In the genomic region with DNA sequence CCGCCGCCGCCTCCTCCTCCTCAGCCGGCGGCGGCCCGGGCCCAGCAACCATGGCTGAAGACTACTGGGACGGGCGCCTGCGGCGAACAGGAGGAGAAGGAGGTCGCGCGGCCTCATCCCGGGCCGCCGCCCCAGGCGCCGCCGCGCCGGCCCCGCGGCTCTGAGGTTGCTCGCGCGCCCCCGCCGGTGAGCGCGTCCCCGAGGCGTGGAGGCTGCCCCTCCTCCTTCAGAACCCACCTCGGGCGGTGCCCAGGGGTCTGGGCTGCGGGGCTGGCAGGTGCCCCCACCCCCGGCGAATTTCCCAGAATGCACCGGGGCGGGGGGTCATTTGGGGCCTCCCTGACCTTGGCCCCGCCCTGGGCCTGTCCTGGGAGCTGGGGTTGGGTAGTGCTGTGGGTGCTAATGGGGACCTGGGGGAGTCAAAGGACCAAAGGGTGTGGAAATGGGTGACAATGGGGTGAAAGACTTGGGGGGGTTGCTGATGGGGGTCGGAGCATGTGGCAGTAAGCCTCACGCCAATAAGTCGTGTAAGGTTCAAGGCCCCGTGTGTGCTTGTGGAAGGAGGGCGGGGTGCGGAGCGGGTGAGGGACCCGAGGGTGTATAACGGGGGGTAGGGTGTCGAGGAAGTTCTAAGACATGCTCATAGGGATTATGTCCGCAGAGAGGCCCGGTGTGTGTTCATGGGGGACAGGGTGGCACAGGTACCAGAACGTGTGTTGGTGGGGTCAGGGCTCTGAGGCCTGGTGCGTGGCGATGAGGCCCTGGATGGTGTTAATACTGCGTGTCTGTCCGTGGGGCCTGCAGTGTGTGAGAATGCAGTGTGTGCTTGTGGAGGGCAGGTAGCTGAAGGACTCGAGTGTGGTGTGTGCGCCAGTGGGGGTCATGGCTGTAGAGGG, we compare ENCODE assay signal across 8 cellular contexts. TPM values are rescaled to one million over a fixed set of nuclear protein-coding genes. Genes with fewer than 3 reads are reported as not detected.
DNase-seq lines count a peak whose midpoint lies in the region; ATAC-seq and TF ChIP-seq lines count a peak whose summit lies in the region.

No MANE protein-coding gene starts in this region.

- intact Hi-C loops in activated CD4-positive, alpha-beta T cell treated with anti-CD3 and anti-CD28 coated beads for 36 hours (cut with DNase I, micrococcal nuclease), result loop anchor here (1.0 to 5.0 kb wide), 9 partner anchors 14 to 433 kb away; a partner anchor contains a TSS
- intact Hi-C loops in dorsolateral prefrontal cortex (cut with DNase I), result loop anchor here (2.0 to 5.0 kb wide), 2 partner anchors 14 to 143 kb away; a partner anchor contains a TSS

- H2AFZ ChIP-seq in mesenchymal stem cell (ENCODE audit: low read depth, low read length), result no peak overlapping the region

- peaks cover 6% of the 10 kb centered on the region for H3K79me1 ChIP-seq in mesenchymal stem cell (replicated peaks; ENCODE audit: low read length, poor library complexity, severe bottlenecking)

- H3K27me3 ChIP-seq in BE2C (no peaks in the 10 kb centered on the region), dorsolateral prefrontal cortex (peaks cover 0 to 4% (median 0%) of the 10 kb centered on the region in 45 donors), mesenchymal stem cell (ENCODE audit: control insufficient read depth in 1 of 2, insufficient read depth in 1 of 2, low read length in 2 of 2) (no peaks in the 10 kb centered on the region)

- 5% methylated on average over 31 of the region's 60 CpGs for WGBS in mesenchymal stem cell

- peaks cover 35% of the 10 kb centered on the region for H3K4me1 Mint-ChIP-seq in activated CD4-positive, alpha-beta T cell treated with anti-CD3 and anti-CD28 coated beads for 36 hours
- peaks cover 50% of the 10 kb centered on the region for H3K4me1 Mint-ChIP-seq in stimulated activated memory B cell treated with anti-CD40 and anti-IgM and Interleukin-4, amounts not matched to agents 10 μg/mL and 1 μg/mL and 100 μg/mL, for 72 hours

- peak overlapping the region; percentile 96 for H2BK5ac ChIP-seq in mesenchymal stem cell (ENCODE audit: low read depth, low read length, poor library complexity, severe bottlenecking)

- H3K4ac ChIP-seq in mesenchymal stem cell (ENCODE audit: low read depth in 1 of 2, low read length in 2 of 2), result peak overlapping the region; percentile 83 to 95

- H3K4me3 Mint-ChIP-seq in activated CD4-positive, alpha-beta T cell treated with anti-CD3 and anti-CD28 coated beads for 36 hours, result peak overlapping the region; percentile 92
- H3K4me3 Mint-ChIP-seq in stimulated activated memory B cell treated with anti-CD40 and anti-IgM and Interleukin-4, amounts not matched to agents 10 μg/mL and 1 μg/mL and 100 μg/mL, for 72 hours, result peak overlapping the region; percentile 98

- H3K9me3 Mint-ChIP-seq in activated CD4-positive, alpha-beta T cell treated with anti-CD3 and anti-CD28 coated beads for 36 hours (ENCODE audit: low read depth), result no peaks in the 10 kb centered on the region
- no peaks in the 10 kb centered on the region for H3K9me3 Mint-ChIP-seq in stimulated activated memory B cell treated with anti-CD40 and anti-IgM and Interleukin-4, amounts not matched to agents 10 μg/mL and 1 μg/mL and 100 μg/mL, for 72 hours

- peak overlapping the region; percentile 95 for H3K9ac ChIP-seq in mesenchymal stem cell (ENCODE audit: low read length)

- no peak overlapping the region for H2BK15ac ChIP-seq in mesenchymal stem cell (ENCODE audit: low read depth, poor library complexity, severe bottlenecking)

- H3K27ac ChIP-seq in dorsolateral prefrontal cortex (peak overlapping the region; percentile 41 to 99 (median 96)), mesenchymal stem cell (ENCODE audit: low read length, poor library complexity, severe bottlenecking) (no peak overlapping the region)

- H2BK120ac ChIP-seq in mesenchymal stem cell (ENCODE audit: low read depth, low read length), result peak overlapping the region; percentile 91

- H3K36me3 ChIP-seq in BE2C, result peaks cover 24% of the 10 kb centered on the region
- H3K36me3 ChIP-seq in mesenchymal stem cell (ENCODE audit: control insufficient read depth in 1 of 2, insufficient read depth in 2 of 2, low read depth in 1 of 2, low read length in 2 of 2), result peaks cover 38 to 44% of the 10 kb centered on the region in 2 experiments

- peaks cover 54% of the 10 kb centered on the region for H3K36me3 Mint-ChIP-seq in activated CD4-positive, alpha-beta T cell treated with anti-CD3 and anti-CD28 coated beads for 36 hours (ENCODE audit: low read depth)
- peaks cover 38% of the 10 kb centered on the region for H3K36me3 Mint-ChIP-seq in stimulated activated memory B cell treated with anti-CD40 and anti-IgM and Interleukin-4, amounts not matched to agents 10 μg/mL and 1 μg/mL and 100 μg/mL, for 72 hours

- no peaks in the 10 kb centered on the region for H3K27me3 Mint-ChIP-seq in activated CD4-positive, alpha-beta T cell treated with anti-CD3 and anti-CD28 coated beads for 36 hours
- no peaks in the 10 kb centered on the region for H3K27me3 Mint-ChIP-seq in stimulated activated memory B cell treated with anti-CD40 and anti-IgM and Interleukin-4, amounts not matched to agents 10 μg/mL and 1 μg/mL and 100 μg/mL, for 72 hours

- no peaks in the 10 kb centered on the region for H3K4me1 ChIP-seq in BE2C
- peaks cover 12% of the 10 kb centered on the region for H3K4me1 ChIP-seq in mesenchymal stem cell (ENCODE audit: control insufficient read depth, insufficient read depth, low read depth, low read length)

- H3K4me2 ChIP-seq in mesenchymal stem cell (ENCODE audit: low read length, poor library complexity, severe bottlenecking), result peak overlapping the region; percentile 53

- H4K8ac ChIP-seq in mesenchymal stem cell (ENCODE audit: low read length), result peak overlapping the region; percentile 38

- H3K27ac Mint-ChIP-seq in activated CD4-positive, alpha-beta T cell treated with anti-CD3 and anti-CD28 coated beads for 36 hours, result peak overlapping the region; percentile 89
- peak overlapping the region; percentile 99 for H3K27ac Mint-ChIP-seq in stimulated activated memory B cell treated with anti-CD40 and anti-IgM and Interleukin-4, amounts not matched to agents 10 μg/mL and 1 μg/mL and 100 μg/mL, for 72 hours

- CTCF ChIA-PET in activated CD4-positive, alpha-beta T cell treated with anti-CD3 and anti-CD28 coated beads for 36 hours (lab: Charles Lee), result no interaction called here

- peak overlapping the region; percentile 82 for H4K91ac ChIP-seq in mesenchymal stem cell (ENCODE audit: low read length)

- H3K4me3 ChIP-seq in BE2C (ENCODE audit: low read depth, low read length) (peak overlapping the region; percentile 75), dorsolateral prefrontal cortex (peak overlapping the region; percentile 62 to 95 (median 79)), mesenchymal stem cell (ENCODE audit: insufficient read depth in 1 of 2, low read depth in 1 of 2, low read length in 2 of 2) (peak overlapping the region; percentile 87 to 90)

- peak overlapping the region; percentile 29 to 98 for H3K14ac ChIP-seq in mesenchymal stem cell (ENCODE audit: low read length in 2 of 2)

- H3K9me3 ChIP-seq in BE2C, result no peaks in the 10 kb centered on the region
- no peaks in the 10 kb centered on the region for H3K9me3 ChIP-seq in mesenchymal stem cell (ENCODE audit: control insufficient read depth, low read length)

- POLR2A ChIA-PET in activated CD4-positive, alpha-beta T cell treated with anti-CD3 and anti-CD28 coated beads for 36 hours (lab: Charles Lee), result interaction anchor here (0.6 to 2.5 kb wide), 4 partner anchors 14 to 627 kb away, joined by 3 to 15 read pairs (median 6); a partner anchor contains a TSS

- peak; percentile 58 for DNase-seq in BE2C
- peak; percentile 65 for DNase-seq in activated CD4-positive, alpha-beta T cell treated with anti-CD3 and anti-CD28 coated beads for 36 hours
- peak in 2 of 10 donors; percentile 21 to 54 for DNase-seq in dorsolateral prefrontal cortex
- DNase-seq in mesenchymal stem cell, result no peak
- DNase-seq in NCI-H1105 treated with DMSO at 0.1 percent for 48 hours (lab: John Stamatoyannopoulos, UW), result no peak

- H3K18ac ChIP-seq in mesenchymal stem cell (ENCODE audit: low read depth in 1 of 2, low read length in 2 of 2), result peak overlapping the region; percentile 89 to 96

- no peak overlapping the region for H2AK5ac ChIP-seq in mesenchymal stem cell (ENCODE audit: low read length, severe bottlenecking)

- H2BK12ac ChIP-seq in mesenchymal stem cell (ENCODE audit: low read length in 2 of 2), result no peak overlapping the region

- TF ChIP-seq CTCF in BE2C (IDR thresholded peaks at IDR 0.05; ENCODE audit: low read depth, low read length) (no peak), dorsolateral prefrontal cortex (IDR thresholded peaks at IDR 0.05 in 54 of 56, conservative IDR thresholded peaks at IDR 0.05 in 2 of 56; ENCODE audit: low read depth in 1 of 56, partially characterized antibody in 56 of 56) (peak in 1 of 56 donors; percentile 1)

- H3K23ac ChIP-seq in mesenchymal stem cell (ENCODE audit: low read length in 2 of 2), result peak overlapping the region in 1 of 2 experiments; percentile 89

- ATAC-seq in HG03159 (IDR thresholded peaks at IDR 0.05; ENCODE audit: unreplicated experiment) (peak; percentile 0), GM21576 (IDR thresholded peaks at IDR 0.05; ENCODE audit: unreplicated experiment) (no peak)
- no peak for ATAC-seq in activated CD4-positive, alpha-beta T cell treated with anti-CD3 and anti-CD28 coated beads for 36 hours
- ATAC-seq in stimulated activated memory B cell treated with anti-CD40 and anti-IgM and Interleukin-4, amounts not matched to agents 10 μg/mL and 1 μg/mL and 100 μg/mL, for 72 hours, result peak; percentile 2

RNA-seq across cellular contexts. Expression of a gene that starts 0.7 kb away (rescaled TPM):
- 139 TPM for polyA plus RNA-seq in BE2C (2012; ENCODE audit: insufficient read depth, insufficient read length, low read depth)
- total RNA-seq in activated CD4-positive, alpha-beta T cell treated with anti-CD3 and anti-CD28 coated beads for 36 hours, result 10 to 100 TPM; 62.7 to 78.9 TPM
- 100 to 1,000 TPM in 118 of 120 experiments, 10 to 100 TPM in 2; 81.5 to 187 (median 132) TPM for total RNA-seq in dorsolateral prefrontal cortex
- 82.5 TPM for polyA plus RNA-seq in mesenchymal stem cell (2013, experiment 1 of 2)
- polyA plus RNA-seq in mesenchymal stem cell (2013, experiment 2 of 2), result 79.5 TPM

RNA-seq across cellular contexts. Expression of a gene that starts 13.6 kb away (rescaled TPM):
- polyA plus RNA-seq in BE2C (2012; ENCODE audit: insufficient read depth, insufficient read length, low read depth), result 95.9 TPM
- 10 to 100 TPM; 19.2 to 21.1 TPM for total RNA-seq in activated CD4-positive, alpha-beta T cell treated with anti-CD3 and anti-CD28 coated beads for 36 hours
- total RNA-seq in dorsolateral prefrontal cortex, result 100 to 1,000 TPM; 162 to 456 (median 351) TPM
- 33.1 TPM for polyA plus RNA-seq in mesenchymal stem cell (2013, experiment 1 of 2)
- 33.0 TPM for polyA plus RNA-seq in mesenchymal stem cell (2013, experiment 2 of 2)

RNA-seq across cellular contexts. Expression of a gene that starts 25.5 kb away (rescaled TPM):
- 174 TPM for polyA plus RNA-seq in BE2C (2012; ENCODE audit: insufficient read depth, insufficient read length, low read depth)
- total RNA-seq in activated CD4-positive, alpha-beta T cell treated with anti-CD3 and anti-CD28 coated beads for 36 hours, result 100 to 1,000 TPM; 224 to 249 TPM
- total RNA-seq in dorsolateral prefrontal cortex, result 100 to 1,000 TPM; 186 to 279 (median 239) TPM
- 135 TPM for polyA plus RNA-seq in mesenchymal stem cell (2013, experiment 1 of 2)
- polyA plus RNA-seq in mesenchymal stem cell (2013, experiment 2 of 2), result 128 TPM

Comparison
In these comparisons a context has a peak if more than half of its experiments do, and no peak if none do; other contexts are left out.
1. DNase-seq: peak in BE2C (single experiment) and activated CD4-positive, alpha-beta T cell treated with anti-CD3 and anti-CD28 coated beads for 36 hours (single experiment); none in mesenchymal stem cell (single experiment) and NCI-H1105 treated with DMSO at 0.1 percent for 48 hours (single experiment).
2. ATAC-seq: peak in HG03159 (single experiment) and stimulated activated memory B cell treated with anti-CD40 and anti-IgM and Interleukin-4, amounts not matched to agents 10 μg/mL and 1 μg/mL and 100 μg/mL, for 72 hours (single experiment); none in activated CD4-positive, alpha-beta T cell treated with anti-CD3 and anti-CD28 coated beads for 36 hours (single experiment) and GM21576 (single experiment).
3. RNA of a gene that starts 13.6 kb away (total RNA-seq): 162 to 456 TPM in dorsolateral prefrontal cortex; 19.2 to 21.1 TPM in activated CD4-positive, alpha-beta T cell treated with anti-CD3 and anti-CD28 coated beads for 36 hours; every median in the first group is over 4 times any median in the second.
4. Peak in every context shown above with its lines, with median percentiles within 50 percentile points of each other: H3K4me3 ChIP-seq.